1 cellular context compared by ENCODE assay signal in the genomic region with DNA sequence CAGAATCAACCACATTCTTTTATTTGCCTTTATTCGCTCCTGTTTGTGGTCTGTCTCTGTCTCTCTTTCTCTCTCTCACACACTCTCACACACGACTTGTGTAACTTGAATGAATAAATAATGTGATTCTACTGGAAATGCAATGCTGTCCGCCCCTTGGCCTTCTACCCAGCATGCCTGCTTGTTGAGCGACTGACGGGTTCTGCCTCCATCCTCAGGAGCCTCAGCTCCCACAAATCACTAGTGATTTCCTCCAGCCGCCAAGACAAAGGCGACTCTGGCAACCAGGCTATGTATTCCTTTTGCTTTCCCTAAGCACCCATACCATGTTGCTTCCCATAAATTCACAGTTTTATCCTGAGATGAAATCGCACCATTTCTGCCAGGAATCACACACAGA.
TF ChIP-seq lines count a peak whose summit lies in the region.

No MANE protein-coding gene starts in this region.

TF ChIP-seq in H1, 55 proteins besides CTCF, POLR2A, EP300 and RAD21:
- TF ChIP-seq RXRA (IDR thresholded peaks at IDR 0.05; ENCODE audit: insufficient read depth, low read depth, low read length) = no peak
